Comparison of ENCODE assay signal across 17 cellular contexts in genomic region chr7:28301148-28301641, GRCh38.
DNase-seq lines count a peak whose midpoint lies in the region; ATAC-seq and TF ChIP-seq lines count a peak whose summit lies in the region.
"Had no signal": no experiment of that assay in that cellular context is flagged by ENCODE, and none has a peak within 500 bp of the region (broad histone marks: within the 10 kb centered on the region; RNA-seq: fewer than 3 reads in every experiment).

No MANE protein-coding gene starts in this region.

- H3K4me1 ChIP-seq in left ventricle myocardium inferior, result peaks cover 11% of the 10 kb centered on the region
- peaks cover 0 to 25% (median 8%) of the 10 kb centered on the region in 4 donors for H3K4me1 ChIP-seq in right lobe of liver
- H3K4me1 ChIP-seq in uterus, result no peaks in the 10 kb centered on the region

- H3K36me3 ChIP-seq in left ventricle myocardium inferior, result no peaks in the 10 kb centered on the region
- H3K36me3 ChIP-seq in right lobe of liver, result no peaks in the 10 kb centered on the region
- H3K36me3 ChIP-seq in uterus, result no peaks in the 10 kb centered on the region
- H3K36me3 ChIP-seq: thoracic aorta had no signal

- in situ Hi-C loops in G401 (cut with HindIII; ENCODE audit: low sequenced_read_pairs), result no loop called here

- TF ChIP-seq CTCF in left ventricle myocardium inferior (IDR thresholded peaks at IDR 0.05; ENCODE audit: borderline replicate concordance) (no peak), epithelial cell of esophagus (IDR thresholded peaks at IDR 0.05; ENCODE audit: insufficient read depth, low read depth, low read length, missing control alignments) (no peak), right lobe of liver (IDR thresholded peaks at IDR 0.05) (no peak), uterus (IDR thresholded peaks at IDR 0.05) (no peak)

- WGBS in right lobe of liver (ENCODE audit: insufficient coverage, low coverage, low lambda C conversion rate, missing lambda C conversion rate), result 19% methylated on average over 5 of the region's 5 CpGs

- no peak for TF ChIP-seq POLR2A in right lobe of liver (IDR thresholded peaks at IDR 0.05)
- TF ChIP-seq POLR2A in uterus (IDR thresholded peaks at IDR 0.05), result no peak

- H3K9me3 ChIP-seq in left ventricle myocardium inferior (replicated peaks), result no peaks in the 10 kb centered on the region
- no peaks in the 10 kb centered on the region for H3K9me3 ChIP-seq in right lobe of liver
- H3K9me3 ChIP-seq in uterus, result no peaks in the 10 kb centered on the region
- H3K9me3 ChIP-seq: thoracic aorta had no signal

- H3K27ac ChIP-seq in left ventricle myocardium inferior (replicated peaks) (no peak overlapping the region), right lobe of liver (peak overlapping the region; percentile 33 to 87 (median 64)), uterus (no peak overlapping the region)
- H3K27ac ChIP-seq: RWPE1, thoracic aorta had no signal

- DNase-seq in Right ventricle myocardium inferior (ENCODE audit: missing footprints), result no peak
- no peak for DNase-seq in left ventricle myocardium inferior
- peak; percentile 81 for DNase-seq in epithelial cell of esophagus (ENCODE audit: low read depth)
- DNase-seq in right lobe of liver, result peak; percentile 38 to 82 (median 75)
- DNase-seq in uterus, result peak; percentile 59 to 62
- DNase-seq in C1 segment of cervical spinal cord (lab: John Stamatoyannopoulos, UW), result no peak
- DNase-seq in G401 (ENCODE audit: low spot score), result no peak
- no peak for DNase-seq in dermis blood vessel endothelial cell
- DNase-seq: 8988T; activated CD8-positive, alpha-beta memory T cell treated with anti-CD3 and anti-CD28 coated beads, Interleukin-2, amount 50 U/mL, for 48 hours; amniotic stem cell; effector memory CD4-positive, alpha-beta T cell; MV-4-11; NCI-H2227 treated with DMSO at 0.1 percent for 48 hours; retina had no signal

- ATAC-seq in Right ventricle myocardium inferior, result peak; percentile 31
- ATAC-seq in right lobe of liver, result peak; percentile 77 to 83 (median 80)

- H3K4me3 ChIP-seq in left ventricle myocardium inferior (no peak overlapping the region), epithelial cell of esophagus (ENCODE audit: low read length) (no peak overlapping the region), right lobe of liver (no peak overlapping the region), uterus (no peak overlapping the region)
- H3K4me3 ChIP-seq: thoracic aorta had no signal

- intact Hi-C loops in Right ventricle myocardium inferior (cut with DNase I), result no loop called here
- intact Hi-C loops in left ventricle myocardium inferior (cut with micrococcal nuclease), result no loop called here
- intact Hi-C loops in right lobe of liver (cut with DNase I), result no loop called here
- intact Hi-C loops in uterus (cut with DNase I; ENCODE audit: low total_unique reads), result no loop called here

- no peaks in the 10 kb centered on the region for H3K27me3 ChIP-seq in left ventricle myocardium inferior (ENCODE audit: low read depth)
- no peaks in the 10 kb centered on the region for H3K27me3 ChIP-seq in right lobe of liver
- H3K27me3 ChIP-seq in uterus, result no peaks in the 10 kb centered on the region

Comparison
In these comparisons a context has a peak if more than half of its experiments do, and no peak if none do; other contexts are left out.
1. DNase-seq: peak in epithelial cell of esophagus (single experiment), right lobe of liver (3 of 3) and uterus (2 of 2); none in Right ventricle myocardium inferior (single experiment), left ventricle myocardium inferior (single experiment), C1 segment of cervical spinal cord (0 of 14), G401 (single experiment) and dermis blood vessel endothelial cell (single experiment).
2. H3K27ac ChIP-seq: peak in right lobe of liver (3 of 3); none in left ventricle myocardium inferior (single experiment) and uterus (0 of 2).